1 cellular context compared by ENCODE assay signal in the genomic region with DNA sequence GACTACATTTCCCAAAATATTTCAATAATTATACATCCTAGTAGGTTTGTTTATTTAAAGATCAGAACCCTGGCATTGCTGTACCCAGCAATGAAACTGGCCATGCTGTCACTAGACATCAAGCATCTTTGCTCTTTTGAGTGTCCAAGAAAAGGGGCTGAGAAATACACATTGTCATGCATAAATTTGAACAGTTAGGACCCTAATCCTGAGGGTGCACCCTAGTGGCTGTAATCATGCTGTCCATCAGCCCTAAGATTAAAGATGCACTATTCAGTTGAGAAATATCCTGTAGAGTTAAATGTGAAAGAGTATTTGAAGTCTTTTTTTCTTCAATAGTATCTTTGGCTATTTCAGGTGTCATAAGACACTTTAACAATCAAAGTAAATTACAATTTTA.
A peak's percentile ranks its signal among the peaks of the same experiment; 100 is the strongest.
TF ChIP-seq lines count a peak whose summit lies in the region.

No MANE protein-coding gene starts in this region.

TF ChIP-seq in HepG2, 621 proteins besides CTCF, POLR2A, EP300 and RAD21 (continued from another document):
- no peak for TF ChIP-seq LCORL (IDR thresholded peaks at IDR 0.05)
- TF ChIP-seq LCORL (CRISPR knock-in tag; IDR thresholded peaks at IDR 0.05) = no peak
- no peak for TF ChIP-seq MED13 (CRISPR knock-in tag; IDR thresholded peaks at IDR 0.05)
- TF ChIP-seq, protein P1, sequence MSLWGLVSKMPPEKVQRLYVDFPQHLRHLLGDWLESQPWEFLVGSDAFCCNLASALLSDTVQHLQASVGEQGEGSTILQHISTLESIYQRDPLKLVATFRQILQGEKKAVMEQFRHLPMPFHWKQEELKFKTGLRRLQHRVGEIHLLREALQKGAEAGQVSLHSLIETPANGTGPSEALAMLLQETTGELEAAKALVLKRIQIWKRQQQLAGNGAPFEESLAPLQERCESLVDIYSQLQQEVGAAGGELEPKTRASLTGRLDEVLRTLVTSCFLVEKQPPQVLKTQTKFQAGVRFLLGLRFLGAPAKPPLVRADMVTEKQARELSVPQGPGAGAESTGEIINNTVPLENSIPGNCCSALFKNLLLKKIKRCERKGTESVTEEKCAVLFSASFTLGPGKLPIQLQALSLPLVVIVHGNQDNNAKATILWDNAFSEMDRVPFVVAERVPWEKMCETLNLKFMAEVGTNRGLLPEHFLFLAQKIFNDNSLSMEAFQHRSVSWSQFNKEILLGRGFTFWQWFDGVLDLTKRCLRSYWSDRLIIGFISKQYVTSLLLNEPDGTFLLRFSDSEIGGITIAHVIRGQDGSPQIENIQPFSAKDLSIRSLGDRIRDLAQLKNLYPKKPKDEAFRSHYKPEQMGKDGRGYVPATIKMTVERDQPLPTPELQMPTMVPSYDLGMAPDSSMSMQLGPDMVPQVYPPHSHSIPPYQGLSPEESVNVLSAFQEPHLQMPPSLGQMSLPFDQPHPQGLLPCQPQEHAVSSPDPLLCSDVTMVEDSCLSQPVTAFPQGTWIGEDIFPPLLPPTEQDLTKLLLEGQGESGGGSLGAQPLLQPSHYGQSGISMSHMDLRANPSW (CRISPR knock-in tag; IDR thresholded peaks at IDR 0.05; ENCODE audit: borderline replicate concordance) = no peak
- TF ChIP-seq, protein P2, sequence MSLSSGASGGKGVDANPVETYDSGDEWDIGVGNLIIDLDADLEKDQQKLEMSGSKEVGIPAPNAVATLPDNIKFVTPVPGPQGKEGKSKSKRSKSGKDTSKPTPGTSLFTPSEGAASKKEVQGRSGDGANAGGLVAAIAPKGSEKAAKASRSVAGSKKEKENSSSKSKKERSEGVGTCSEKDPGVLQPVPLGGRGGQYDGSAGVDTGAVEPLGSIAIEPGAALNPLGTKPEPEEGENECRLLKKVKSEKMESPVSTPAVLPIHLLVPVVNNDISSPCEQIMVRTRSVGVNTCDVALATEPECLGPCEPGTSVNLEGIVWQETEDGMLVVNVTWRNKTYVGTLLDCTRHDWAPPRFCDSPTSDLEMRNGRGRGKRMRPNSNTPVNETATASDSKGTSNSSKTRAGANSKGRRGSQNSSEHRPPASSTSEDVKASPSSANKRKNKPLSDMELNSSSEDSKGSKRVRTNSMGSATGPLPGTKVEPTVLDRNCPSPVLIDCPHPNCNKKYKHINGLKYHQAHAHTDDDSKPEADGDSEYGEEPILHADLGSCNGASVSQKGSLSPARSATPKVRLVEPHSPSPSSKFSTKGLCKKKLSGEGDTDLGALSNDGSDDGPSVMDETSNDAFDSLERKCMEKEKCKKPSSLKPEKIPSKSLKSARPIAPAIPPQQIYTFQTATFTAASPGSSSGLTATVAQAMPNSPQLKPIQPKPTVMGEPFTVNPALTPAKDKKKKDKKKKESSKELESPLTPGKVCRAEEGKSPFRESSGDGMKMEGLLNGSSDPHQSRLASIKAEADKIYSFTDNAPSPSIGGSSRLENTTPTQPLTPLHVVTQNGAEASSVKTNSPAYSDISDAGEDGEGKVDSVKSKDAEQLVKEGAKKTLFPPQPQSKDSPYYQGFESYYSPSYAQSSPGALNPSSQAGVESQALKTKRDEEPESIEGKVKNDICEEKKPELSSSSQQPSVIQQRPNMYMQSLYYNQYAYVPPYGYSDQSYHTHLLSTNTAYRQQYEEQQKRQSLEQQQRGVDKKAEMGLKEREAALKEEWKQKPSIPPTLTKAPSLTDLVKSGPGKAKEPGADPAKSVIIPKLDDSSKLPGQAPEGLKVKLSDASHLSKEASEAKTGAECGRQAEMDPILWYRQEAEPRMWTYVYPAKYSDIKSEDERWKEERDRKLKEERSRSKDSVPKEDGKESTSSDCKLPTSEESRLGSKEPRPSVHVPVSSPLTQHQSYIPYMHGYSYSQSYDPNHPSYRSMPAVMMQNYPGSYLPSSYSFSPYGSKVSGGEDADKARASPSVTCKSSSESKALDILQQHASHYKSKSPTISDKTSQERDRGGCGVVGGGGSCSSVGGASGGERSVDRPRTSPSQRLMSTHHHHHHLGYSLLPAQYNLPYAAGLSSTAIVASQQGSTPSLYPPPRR (CRISPR knock-in tag; IDR thresholded peaks at IDR 0.05; ENCODE audit: borderline replicate concordance) = no peak
- no peak for TF ChIP-seq ZNF292 (CRISPR knock-in tag; IDR thresholded peaks at IDR 0.05; ENCODE audit: borderline replicate concordance, low read depth)
- peak; percentile 47 for TF ChIP-seq STAG1 (CRISPR knock-in tag; IDR thresholded peaks at IDR 0.05)
